8 cellular contexts compared by ENCODE assay signal in genomic region chr16:7268182-7268581, GRCh38.
DNase-seq lines count a peak whose midpoint lies in the region; ATAC-seq and TF ChIP-seq lines count a peak whose summit lies in the region.

No MANE protein-coding gene starts in this region.

- peak; percentile 67 to 84 for TF ChIP-seq CTCF in brain (conservative IDR thresholded peaks at IDR 0.05)

- H3K9me3 Mint-ChIP-seq in brain = peaks cover 0 to 7% (median 0%) of the 10 kb centered on the region in 5 experiments

- peak; percentile 28 for DNase-seq in DMS53 (lab: John Stamatoyannopoulos, UW)
- no peak for DNase-seq in DMS53 treated with DMSO at 0.1 percent for 48 hours (lab: John Stamatoyannopoulos, UW; ENCODE audit: unreplicated experiment)
- peak; percentile 26 for DNase-seq in NCI-H146 (lab: John Stamatoyannopoulos, UW)
- peak; percentile 63 for DNase-seq in medulla oblongata (ENCODE audit: extremely low spot score)

- ATAC-seq in GM18907 (IDR thresholded peaks at IDR 0.05; ENCODE audit: unreplicated experiment) (no peak), HG02852 (IDR thresholded peaks at IDR 0.05; ENCODE audit: unreplicated experiment) (no peak), GM18868 (IDR thresholded peaks at IDR 0.05; ENCODE audit: unreplicated experiment) (no peak)

- no peak overlapping the region for H3K27ac Mint-ChIP-seq in brain

- no peak overlapping the region for H3K4me3 Mint-ChIP-seq in brain

- H3K27me3 Mint-ChIP-seq in brain = peaks cover 11% of the 10 kb centered on the region

- H3K4me1 Mint-ChIP-seq in brain = peaks cover 5% of the 10 kb centered on the region

- H3K36me3 Mint-ChIP-seq in brain = no peaks in the 10 kb centered on the region
